22 cellular contexts compared by ENCODE assay signal in genomic region chr6:163720460-163721235, GRCh38.
"Had no signal": no experiment of that assay in that cellular context is flagged by ENCODE, and none has a peak within 500 bp of the region (broad histone marks: within the 10 kb centered on the region; RNA-seq: fewer than 3 reads in every experiment).

No MANE protein-coding gene starts in this region.

- DNase-seq: activated CD4-positive, alpha-beta memory T cell treated with anti-CD3 and anti-CD28 coated beads for 36 hours; activated CD4-positive, alpha-beta T cell treated with anti-CD3 and anti-CD28 coated beads, Interleukin-2, amount 10 ng/mL, durations not matched to agents 7 days and 5 days; activated CD4-positive, CD25-positive, alpha-beta regulatory T cell; activated CD8-positive, alpha-beta memory T cell treated with anti-CD3 and anti-CD28 coated beads for 24 hours; activated effector memory CD4-positive, alpha-beta T cell treated with anti-CD3 and anti-CD28 coated beads, Interleukin-2, amount 50 U/mL, for 16 hours; activated naive CD4-positive, alpha-beta T cell treated with Interleukin-2 at 50 U/mL for 16 hours; activated T-cell treated with anti-CD3 and anti-CD28 coated beads, Interleukin-2, amount 50 U/mL, for 4 hours; amygdala; cerebellar nuclear complex; MV-4-11; NCI-H1694; NCI-H2107; NCI-H2171 treated with DMSO at 0.1 percent for 48 hours; NCI-H226; NCI-H526; PC-3; SHP77 treated with DMSO at 0.1 percent for 48 hours; T-helper 17 cell; T-helper 9 cell had no signal

- H3K4me1 Mint-ChIP-seq: activated CD4-positive, alpha-beta T cell treated with anti-CD3 and anti-CD28 coated beads, Interleukin-2, amount 10 ng/mL, durations not matched to agents 7 days and 5 days; T-helper 17 cell had no signal

- H3K4me2 ChIP-seq: KMS-11 had no signal

- H3K9ac ChIP-seq: KMS-11 had no signal

- H3K36me3 Mint-ChIP-seq: activated CD4-positive, alpha-beta memory T cell treated with anti-CD3 and anti-CD28 coated beads for 36 hours; activated naive CD4-positive, alpha-beta T cell treated with anti-CD3 and anti-CD28 coated beads, Interleukin-2, amount 50 U/mL, for 72 hours had no signal

- ATAC-seq: activated naive CD4-positive, alpha-beta T cell treated with anti-CD3 and anti-CD28 coated beads, Interleukin-2, amount 50 U/mL, for 72 hours; activated T-cell treated with anti-CD3 and anti-CD28 coated beads, Interleukin-2, amount 50 U/mL, for 4 hours; PC-3; T-helper 17 cell had no signal

- H3K9me3 Mint-ChIP-seq: activated CD4-positive, alpha-beta memory T cell treated with anti-CD3 and anti-CD28 coated beads for 36 hours; activated CD4-positive, alpha-beta T cell treated with anti-CD3 and anti-CD28 coated beads, Interleukin-2, amount 10 ng/mL, durations not matched to agents 7 days and 5 days; activated naive CD4-positive, alpha-beta T cell treated with anti-CD3 and anti-CD28 coated beads, Interleukin-2, amount 50 U/mL, for 72 hours; activated T-cell treated with anti-CD3 and anti-CD28 coated beads, Interleukin-2, amount 50 U/mL, for 4 hours had no signal

- H3K27ac Mint-ChIP-seq: activated CD4-positive, alpha-beta memory T cell treated with anti-CD3 and anti-CD28 coated beads for 36 hours; activated CD4-positive, alpha-beta T cell treated with anti-CD3 and anti-CD28 coated beads, Interleukin-2, amount 10 ng/mL, durations not matched to agents 7 days and 5 days; activated naive CD4-positive, alpha-beta T cell treated with anti-CD3 and anti-CD28 coated beads, Interleukin-2, amount 50 U/mL, for 72 hours; T-helper 17 cell had no signal

- H3K4me3 Mint-ChIP-seq: activated CD4-positive, alpha-beta memory T cell treated with anti-CD3 and anti-CD28 coated beads for 36 hours; activated CD4-positive, alpha-beta T cell treated with anti-CD3 and anti-CD28 coated beads, Interleukin-2, amount 10 ng/mL, durations not matched to agents 7 days and 5 days; activated T-cell treated with anti-CD3 and anti-CD28 coated beads, Interleukin-2, amount 50 U/mL, for 4 hours; T-helper 17 cell had no signal

- H3K27ac ChIP-seq: KMS-11, VCaP had no signal
